ENCODE assay signal across 37 cellular contexts in the genomic region with DNA sequence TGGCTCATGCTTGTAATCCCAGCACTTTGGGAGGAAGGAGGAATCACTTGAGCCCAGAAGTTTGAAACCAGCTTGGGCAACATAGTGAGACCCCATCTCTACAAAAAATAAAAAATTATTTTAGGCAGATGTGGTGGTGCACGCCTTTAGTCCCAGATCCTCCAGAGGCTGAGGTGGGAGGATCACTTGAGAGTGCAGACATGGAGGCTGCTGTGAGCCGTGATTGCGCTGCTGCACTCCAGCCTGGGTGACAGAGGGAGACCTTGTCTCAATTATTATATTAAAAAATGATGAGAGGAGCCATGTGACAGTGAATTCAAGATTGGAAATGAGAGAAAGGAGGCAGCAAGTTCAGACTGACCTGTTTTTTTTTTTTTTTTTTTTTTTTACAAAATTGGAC.
"Had no signal": no experiment of that assay in that cellular context is flagged by ENCODE, and none has a peak within 500 bp of the region (broad histone marks: within the 10 kb centered on the region; RNA-seq: fewer than 3 reads in every experiment).

No MANE protein-coding gene starts in this region.

- H3K27me3 Mint-ChIP-seq: activated B cell treated with CpG ODN at 0.5 μM for 24 hours; activated CD4-positive, alpha-beta memory T cell treated with anti-CD3 and anti-CD28 coated beads for 36 hours; activated CD4-positive, alpha-beta T cell treated with anti-CD3 and anti-CD28 coated beads, Interleukin-2, amount 10 ng/mL, durations not matched to agents 24 days and 14 days; activated CD8-positive, alpha-beta T cell treated with anti-CD3 and anti-CD28 coated beads for 36 hours; activated naive CD4-positive, alpha-beta T cell treated with anti-CD3 and anti-CD28 coated beads, Interleukin-2, amount 50 U/mL, for 24 hours; activated naive CD8-positive, alpha-beta T cell; activated naive CD8-positive, alpha-beta T cell treated with anti-CD3 and anti-CD28 coated beads, Interleukin-2, amount 10 ng/mL, durations not matched to agents 7 days and 5 days; activated naive CD8-positive, alpha-beta T cell treated with anti-CD3 and anti-CD28 coated beads, Interleukin-2, amount 50 U/mL, for 24 hours; activated T-helper 17 cell treated with anti-CD3 and anti-CD28 coated beads, Interleukin-2, amount 50 U/mL, for 72 hours; brain; central memory CD8-positive, alpha-beta T cell had no signal

- H3K27ac ChIP-seq: ascending aorta, VCaP had no signal

- H3K27me3 ChIP-seq: ascending aorta had no signal

- H3K4me3 ChIP-seq: ascending aorta had no signal

- H3K27ac Mint-ChIP-seq: activated B cell treated with CpG ODN at 0.5 μM for 24 hours; activated CD4-positive, alpha-beta memory T cell treated with anti-CD3 and anti-CD28 coated beads for 36 hours; activated CD4-positive, alpha-beta T cell treated with anti-CD3 and anti-CD28 coated beads, Interleukin-2, amount 10 ng/mL, durations not matched to agents 24 days and 14 days; activated CD8-positive, alpha-beta T cell treated with anti-CD3 and anti-CD28 coated beads for 36 hours; activated naive CD4-positive, alpha-beta T cell treated with anti-CD3 and anti-CD28 coated beads for 36 hours; activated naive CD4-positive, alpha-beta T cell treated with anti-CD3 and anti-CD28 coated beads, Interleukin-2, amount 50 U/mL, for 24 hours; activated naive CD8-positive, alpha-beta T cell; activated naive CD8-positive, alpha-beta T cell treated with anti-CD3 and anti-CD28 coated beads, Interleukin-2, amount 10 ng/mL, durations not matched to agents 7 days and 5 days; activated naive CD8-positive, alpha-beta T cell treated with anti-CD3 and anti-CD28 coated beads, Interleukin-2, amount 50 U/mL, for 24 hours; activated T-cell treated with anti-CD3 and anti-CD28 coated beads, Interleukin-2, amount 50 U/mL, for 72 hours; activated T-helper 1 cell treated with anti-CD3 and anti-CD28 coated beads, Interleukin-12 subunit alpha, Interleukin-12 subunit beta, Interleukin-2, Interleukin-4 antibody, amounts not matched to agents 30 ng/mL and 10 ng/mL and 1 ng/mL, durations not matched to agents 14 hours and 24 hours and 36 hours; activated T-helper 17 cell treated with anti-CD3 and anti-CD28 coated beads, Interleukin-2, amount 50 U/mL, for 72 hours; brain; T-helper 1 cell treated with Interleukin-12 subunit alpha and Interleukin-12 subunit beta and Interleukin-4 antibody, amounts not matched to agents 30 μg/mL and 1 μg/mL, for 36 hours; T-helper 2 cell treated with Interferon-gamma antibody and Interleukin-4, amounts not matched to agents 5 μg/mL and 100 μg/mL, for 36 hours had no signal

- H3K4me3 Mint-ChIP-seq: activated B cell treated with CpG ODN at 0.5 μM for 24 hours; activated CD4-positive, alpha-beta memory T cell treated with anti-CD3 and anti-CD28 coated beads for 36 hours; activated CD4-positive, alpha-beta T cell treated with anti-CD3 and anti-CD28 coated beads, Interleukin-2, amount 10 ng/mL, durations not matched to agents 24 days and 14 days; activated CD8-positive, alpha-beta T cell treated with anti-CD3 and anti-CD28 coated beads for 36 hours; activated naive CD4-positive, alpha-beta T cell treated with anti-CD3 and anti-CD28 coated beads for 36 hours; activated naive CD4-positive, alpha-beta T cell treated with anti-CD3 and anti-CD28 coated beads, Interleukin-2, amount 50 U/mL, for 24 hours; activated naive CD8-positive, alpha-beta T cell; activated naive CD8-positive, alpha-beta T cell treated with anti-CD3 and anti-CD28 coated beads, Interleukin-2, amount 10 ng/mL, durations not matched to agents 7 days and 5 days; activated naive CD8-positive, alpha-beta T cell treated with anti-CD3 and anti-CD28 coated beads, Interleukin-2, amount 50 U/mL, for 24 hours; activated T-cell treated with anti-CD3 and anti-CD28 coated beads, Interleukin-2, amount 50 U/mL, for 4 hours; activated T-cell treated with anti-CD3 and anti-CD28 coated beads, Interleukin-2, amount 50 U/mL, for 72 hours; activated T-helper 1 cell treated with anti-CD3 and anti-CD28 coated beads, Interleukin-12 subunit alpha, Interleukin-12 subunit beta, Interleukin-2, Interleukin-4 antibody, amounts not matched to agents 30 ng/mL and 10 ng/mL and 1 ng/mL, durations not matched to agents 14 hours and 24 hours and 36 hours; activated T-helper 17 cell treated with anti-CD3 and anti-CD28 coated beads, Interleukin-2, amount 50 U/mL, for 72 hours; brain; central memory CD8-positive, alpha-beta T cell; T-helper 1 cell treated with Interleukin-12 subunit alpha and Interleukin-12 subunit beta and Interleukin-4 antibody, amounts not matched to agents 30 μg/mL and 1 μg/mL, for 36 hours; T-helper 2 cell treated with Interferon-gamma antibody and Interleukin-4, amounts not matched to agents 5 μg/mL and 100 μg/mL, for 36 hours had no signal

- H3K36me3 Mint-ChIP-seq: activated CD4-positive, alpha-beta memory T cell treated with anti-CD3 and anti-CD28 coated beads for 36 hours; activated naive CD4-positive, alpha-beta T cell treated with anti-CD3 and anti-CD28 coated beads, Interleukin-2, amount 50 U/mL, for 24 hours; activated naive CD8-positive, alpha-beta T cell; activated naive CD8-positive, alpha-beta T cell treated with anti-CD3 and anti-CD28 coated beads, Interleukin-2, amount 10 ng/mL, durations not matched to agents 7 days and 5 days; brain had no signal

- H3K4me1 Mint-ChIP-seq: activated B cell treated with CpG ODN at 0.5 μM for 24 hours; activated CD4-positive, alpha-beta T cell treated with anti-CD3 and anti-CD28 coated beads, Interleukin-2, amount 10 ng/mL, durations not matched to agents 24 days and 14 days; activated naive CD4-positive, alpha-beta T cell treated with anti-CD3 and anti-CD28 coated beads, Interleukin-2, amount 50 U/mL, for 24 hours; activated naive CD8-positive, alpha-beta T cell treated with anti-CD3 and anti-CD28 coated beads, Interleukin-2, amount 10 ng/mL, durations not matched to agents 7 days and 5 days; activated naive CD8-positive, alpha-beta T cell treated with anti-CD3 and anti-CD28 coated beads, Interleukin-2, amount 50 U/mL, for 24 hours; activated T-helper 17 cell treated with anti-CD3 and anti-CD28 coated beads, Interleukin-2, amount 50 U/mL, for 72 hours; brain; central memory CD8-positive, alpha-beta T cell had no signal

- H3K9me3 ChIP-seq: ascending aorta had no signal

- H3K9me3 Mint-ChIP-seq: activated T-cell treated with anti-CD3 and anti-CD28 coated beads, Interleukin-2, amount 50 U/mL, for 4 hours; activated T-helper 17 cell treated with anti-CD3 and anti-CD28 coated beads, Interleukin-2, amount 50 U/mL, for 72 hours; central memory CD8-positive, alpha-beta T cell had no signal

- H3K4me1 ChIP-seq: ascending aorta had no signal

- ATAC-seq: activated CD8-positive, alpha-beta T cell treated with anti-CD3 and anti-CD28 coated beads for 36 hours; activated naive CD8-positive, alpha-beta T cell treated with anti-CD3 and anti-CD28 coated beads, Interleukin-2, amount 50 U/mL, for 24 hours; activated T-cell treated with anti-CD3 and anti-CD28 coated beads, Interleukin-2, amount 50 U/mL, for 4 hours; activated T-cell treated with anti-CD3 and anti-CD28 coated beads, Interleukin-2, amount 50 U/mL, for 72 hours; activated T-helper 17 cell treated with anti-CD3 and anti-CD28 coated beads, Interleukin-2, amount 50 U/mL, for 72 hours had no signal

- DNase-seq: activated B cell treated with CpG ODN at 0.5 μM for 24 hours; activated CD4-positive, alpha-beta memory T cell treated with anti-CD3 and anti-CD28 coated beads for 36 hours; activated CD4-positive, alpha-beta T cell treated with anti-CD3 and anti-CD28 coated beads for 4 hours; activated CD4-positive, alpha-beta T cell treated with anti-CD3 and anti-CD28 coated beads, Interleukin-2, amount 10 ng/mL, durations not matched to agents 24 days and 14 days; activated CD4-positive, alpha-beta T cell treated with anti-CD3 and anti-CD28 coated beads, Interleukin-2, amount 50 U/mL, for 1 hour; activated CD4-positive, alpha-beta T cell treated with anti-CD3 and anti-CD28 coated beads, Interleukin-2, amount 50 U/mL, for 4 hours; activated CD4-positive, CD25-positive, alpha-beta regulatory T cell treated with anti-CD3 and anti-CD28 coated beads, Interleukin-2, amount 50 U/mL, for 72 hours; activated CD8-positive, alpha-beta memory T cell treated with anti-CD3 and anti-CD28 coated beads, Interleukin-2, amount 50 U/mL, for 4 hours; activated CD8-positive, alpha-beta T cell treated with anti-CD3 and anti-CD28 coated beads for 36 hours; activated effector memory CD4-positive, alpha-beta T cell treated with anti-CD3 and anti-CD28 coated beads, Interleukin-2, amount 50 U/mL, for 16 hours; activated gamma-delta T cell treated with Interleukin-2 at 50 U/mL for 16 hours; activated naive CD4-positive, alpha-beta T cell; activated naive CD4-positive, alpha-beta T cell treated with anti-CD3 and anti-CD28 coated beads for 36 hours; activated naive CD8-positive, alpha-beta T cell treated with anti-CD3 and anti-CD28 coated beads, Interleukin-2, amount 10 ng/mL, durations not matched to agents 7 days and 5 days; activated naive CD8-positive, alpha-beta T cell treated with anti-CD3 and anti-CD28 coated beads, Interleukin-2, amount 50 U/mL, for 24 hours; activated T-cell treated with anti-CD3 and anti-CD28 coated beads for 4 hours; activated T-cell treated with anti-CD3 and anti-CD28 coated beads, Interleukin-2, amount 50 U/mL, for 1 hour; activated T-cell treated with anti-CD3 and anti-CD28 coated beads, Interleukin-2, amount 50 U/mL, for 4 hours; activated T-cell treated with anti-CD3 and anti-CD28 coated beads, Interleukin-2, amount 50 U/mL, for 72 hours; amygdala; anterior cingulate cortex; caudate nucleus; cerebellar nuclear complex; SW 1271; T-helper 1 cell; T-helper 2 cell; T-helper 9 cell had no signal
